Comparison of ENCODE assay signal across 1 cellular context in the genomic region with DNA sequence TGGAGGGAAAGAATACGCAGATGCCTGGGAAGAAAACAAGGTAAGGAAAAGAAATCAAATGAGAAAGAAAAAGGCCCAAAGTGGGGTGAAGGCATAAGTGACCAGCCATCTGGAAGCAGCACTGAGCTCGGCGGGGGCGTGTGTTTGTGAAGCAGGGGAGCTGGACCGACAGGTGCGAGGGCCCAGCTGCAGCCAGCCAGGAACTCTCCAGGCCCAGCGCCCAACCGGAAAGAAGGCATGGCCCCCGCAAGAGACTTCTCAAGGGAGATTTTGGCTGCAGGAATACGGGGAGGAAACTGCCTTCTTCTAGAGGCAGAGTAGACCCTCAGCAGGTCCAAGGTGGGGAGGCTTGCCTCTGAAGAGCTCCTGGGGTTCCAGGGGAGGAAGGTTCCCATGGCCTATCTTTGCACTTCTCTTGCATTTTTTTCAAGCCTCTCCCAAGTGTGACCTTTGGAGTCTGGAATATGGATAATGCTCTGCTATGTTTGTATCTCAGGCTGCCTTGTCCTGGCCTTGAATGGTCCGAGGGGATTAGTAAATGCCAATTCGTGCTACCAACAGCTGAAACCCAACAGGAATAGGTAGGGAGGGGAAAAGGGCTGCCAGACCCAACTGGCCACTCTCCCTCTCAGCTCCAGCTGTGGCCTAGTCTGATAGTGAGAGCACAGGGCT.
TF ChIP-seq lines count a peak whose summit lies in the region.

No MANE protein-coding gene starts in this region.

TF ChIP-seq in GM23338, 12 proteins besides CTCF, POLR2A, EP300 and RAD21 (continued from another document):
- TF ChIP-seq, protein P1, sequence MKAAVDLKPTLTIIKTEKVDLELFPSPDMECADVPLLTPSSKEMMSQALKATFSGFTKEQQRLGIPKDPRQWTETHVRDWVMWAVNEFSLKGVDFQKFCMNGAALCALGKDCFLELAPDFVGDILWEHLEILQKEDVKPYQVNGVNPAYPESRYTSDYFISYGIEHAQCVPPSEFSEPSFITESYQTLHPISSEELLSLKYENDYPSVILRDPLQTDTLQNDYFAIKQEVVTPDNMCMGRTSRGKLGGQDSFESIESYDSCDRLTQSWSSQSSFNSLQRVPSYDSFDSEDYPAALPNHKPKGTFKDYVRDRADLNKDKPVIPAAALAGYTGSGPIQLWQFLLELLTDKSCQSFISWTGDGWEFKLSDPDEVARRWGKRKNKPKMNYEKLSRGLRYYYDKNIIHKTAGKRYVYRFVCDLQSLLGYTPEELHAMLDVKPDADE (IDR thresholded peaks at IDR 0.05) = no peak
- TF ChIP-seq REST (IDR thresholded peaks at IDR 0.05; ENCODE audit: unreplicated experiment) (no peak), EZH2 (IDR thresholded peaks at IDR 0.05; ENCODE audit: low read depth, unreplicated experiment) (no peak), STAT1 (IDR thresholded peaks at IDR 0.05; ENCODE audit: unreplicated experiment) (no peak), NANOG (IDR thresholded peaks at IDR 0.05; ENCODE audit: borderline replicate concordance) (no peak), ZNF462 (CRISPR knock-in tag; IDR thresholded peaks at IDR 0.05) (no peak)
